In the genomic region with DNA sequence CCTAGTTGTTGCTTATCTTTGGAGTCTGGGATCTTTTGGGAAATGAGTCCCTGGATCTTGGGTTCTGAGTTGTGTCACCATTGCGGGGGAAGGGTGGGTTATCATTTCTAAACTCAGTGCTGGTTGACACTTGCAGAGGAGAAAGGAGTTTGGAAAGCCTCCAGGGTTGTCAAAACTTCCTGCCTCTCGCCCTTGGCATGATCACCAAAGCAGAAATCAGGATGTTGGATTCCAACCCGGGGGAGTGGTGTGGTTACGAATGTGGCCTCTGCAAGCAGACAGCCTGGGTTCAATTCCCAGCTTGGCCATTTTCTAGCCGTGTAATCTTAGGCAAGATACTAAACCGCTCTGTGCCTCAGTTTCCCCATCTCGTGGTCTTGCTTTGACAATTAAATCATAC, we compare ENCODE assay signal across 19 cellular contexts. TPM values are rescaled to one million over a fixed set of nuclear protein-coding genes. Genes with fewer than 3 reads are reported as not detected.
DNase-seq lines count a peak whose midpoint lies in the region; ATAC-seq and TF ChIP-seq lines count a peak whose summit lies in the region.
"Had no signal": no experiment of that assay in that cellular context is flagged by ENCODE, and none has a peak within 500 bp of the region (broad histone marks: within the 10 kb centered on the region; RNA-seq: fewer than 3 reads in every experiment).

No MANE protein-coding gene starts in this region.

- no peak for TF ChIP-seq CTCF in CD4-positive, alpha-beta T cell (IDR thresholded peaks at IDR 0.05)

- H3K9me3 Mint-ChIP-seq in activated T-cell treated with anti-CD3 and anti-CD28 coated beads, Interleukin-2, amount 50 U/mL, for 72 hours = no peaks in the 10 kb centered on the region
- H3K9me3 Mint-ChIP-seq in CD4-positive, alpha-beta T cell = no peaks in the 10 kb centered on the region
- no peaks in the 10 kb centered on the region for H3K9me3 Mint-ChIP-seq in activated T-helper 17 cell treated with anti-CD3 and anti-CD28 coated beads, Interleukin-2, amount 50 U/mL, for 72 hours
- no peaks in the 10 kb centered on the region for H3K9me3 Mint-ChIP-seq in naive thymus-derived CD8-positive, alpha-beta T cell

- H3K27me3 Mint-ChIP-seq in activated T-cell treated with anti-CD3 and anti-CD28 coated beads, Interleukin-2, amount 50 U/mL, for 72 hours (ENCODE audit: low read depth) = no peaks in the 10 kb centered on the region
- no peaks in the 10 kb centered on the region for H3K27me3 Mint-ChIP-seq in CD4-positive, alpha-beta T cell
- H3K27me3 Mint-ChIP-seq in activated T-helper 17 cell treated with anti-CD3 and anti-CD28 coated beads, Interleukin-2, amount 50 U/mL, for 72 hours = no peaks in the 10 kb centered on the region
- H3K27me3 Mint-ChIP-seq in naive thymus-derived CD8-positive, alpha-beta T cell = no peaks in the 10 kb centered on the region

- no peak for ATAC-seq in activated T-cell treated with anti-CD3 and anti-CD28 coated beads, Interleukin-2, amount 50 U/mL, for 72 hours (replicated peaks in 1 of 2)
- ATAC-seq in CD4-positive, alpha-beta T cell (ENCODE audit: poor library complexity) = no peak
- ATAC-seq in activated T-helper 17 cell treated with anti-CD3 and anti-CD28 coated beads, Interleukin-2, amount 50 U/mL, for 72 hours (replicated peaks) = no peak
- ATAC-seq in naive thymus-derived CD8-positive, alpha-beta T cell = no peak
- no peak for ATAC-seq in HG03520 (IDR thresholded peaks at IDR 0.05; ENCODE audit: unreplicated experiment)

- H3K36me3 Mint-ChIP-seq in activated T-cell treated with anti-CD3 and anti-CD28 coated beads, Interleukin-2, amount 50 U/mL, for 72 hours (ENCODE audit: insufficient read depth in 2 of 2) = peaks cover 12 to 41% of the 10 kb centered on the region in 2 donors
- H3K36me3 Mint-ChIP-seq in CD4-positive, alpha-beta T cell (ENCODE audit: low read depth) = peaks cover 85% of the 10 kb centered on the region
- peaks cover 100% of the 10 kb centered on the region for H3K36me3 Mint-ChIP-seq in activated T-helper 17 cell treated with anti-CD3 and anti-CD28 coated beads, Interleukin-2, amount 50 U/mL, for 72 hours (ENCODE audit: low read depth)
- peaks cover 12 to 76% (median 21%) of the 10 kb centered on the region in 3 donors for H3K36me3 Mint-ChIP-seq in naive thymus-derived CD8-positive, alpha-beta T cell

- CTCF ChIA-PET in CD4-positive, alpha-beta T cell (lab: Charles Lee) = interaction anchor here (1.8 kb wide), 1 partner anchor 11 kb away, joined by 4 read pairs; no protein-coding TSS in a partner anchor

- H3K27me3 ChIP-seq in CD4-positive, alpha-beta T cell (ENCODE audit: control insufficient read depth, insufficient read depth, low read length) = no peaks in the 10 kb centered on the region
- H3K27me3 ChIP-seq: upper lobe of left lung had no signal

- no peaks in the 10 kb centered on the region for H3K9me3 ChIP-seq in CD4-positive, alpha-beta T cell (ENCODE audit: control insufficient read depth, low read length)
- H3K9me3 ChIP-seq: left lung, neutrophil, upper lobe of left lung had no signal

- intact Hi-C loops in CD4-positive, alpha-beta T cell (cut with DNase I, micrococcal nuclease) = no loop called here

- no peak for DNase-seq in activated T-cell treated with anti-CD3 and anti-CD28 coated beads, Interleukin-2, amount 50 U/mL, for 72 hours
- DNase-seq in activated T-cell treated with anti-CD3 and anti-CD28 coated beads, Interleukin-2, amount 50 U/mL, for 1 hour = no peak
- DNase-seq in CD4-positive, alpha-beta T cell = no peak
- no peak for DNase-seq in naive thymus-derived CD8-positive, alpha-beta T cell
- DNase-seq in putamen (ENCODE audit: low spot score) (no peak), dermis blood vessel endothelial cell (no peak)
- DNase-seq: activated CD4-positive, CD25-positive, alpha-beta regulatory T cell; caudate nucleus; erythroblast; HCEC 1CT; left lung; NCI-H187 treated with DMSO at 0.1 percent for 48 hours; NCI-H510A treated with DMSO at 0.1 percent for 48 hours; retina; stimulated activated naive CD4-positive, alpha-beta T cell treated with Interleukin-2 at 50 U/mL for 16 hours had no signal

- H3K4me1 Mint-ChIP-seq in activated T-cell treated with anti-CD3 and anti-CD28 coated beads, Interleukin-2, amount 50 U/mL, for 72 hours (ENCODE audit: low read depth) = peaks cover 90% of the 10 kb centered on the region
- H3K4me1 Mint-ChIP-seq in CD4-positive, alpha-beta T cell (ENCODE audit: low read depth) = peaks cover 82% of the 10 kb centered on the region
- peaks cover 55% of the 10 kb centered on the region for H3K4me1 Mint-ChIP-seq in activated T-helper 17 cell treated with anti-CD3 and anti-CD28 coated beads, Interleukin-2, amount 50 U/mL, for 72 hours
- H3K4me1 Mint-ChIP-seq in naive thymus-derived CD8-positive, alpha-beta T cell = peaks cover 38 to 78% (median 63%) of the 10 kb centered on the region in 4 donors

- H3K4me3 Mint-ChIP-seq in activated T-cell treated with anti-CD3 and anti-CD28 coated beads, Interleukin-2, amount 50 U/mL, for 72 hours = peak overlapping the region; percentile 76 to 94
- H3K4me3 Mint-ChIP-seq in CD4-positive, alpha-beta T cell = peak overlapping the region; percentile 62
- peak overlapping the region; percentile 93 for H3K4me3 Mint-ChIP-seq in activated T-helper 17 cell treated with anti-CD3 and anti-CD28 coated beads, Interleukin-2, amount 50 U/mL, for 72 hours
- H3K4me3 Mint-ChIP-seq in naive thymus-derived CD8-positive, alpha-beta T cell = peak overlapping the region in 4 of 10 donors; percentile 12 to 38 (median 30)

- H3K27ac ChIP-seq in CD4-positive, alpha-beta T cell (ENCODE audit: low read depth, low read length) = no peak overlapping the region
- H3K27ac ChIP-seq: left lung, neutrophil, upper lobe of left lung had no signal

- peak overlapping the region; percentile 59 for H3K27ac Mint-ChIP-seq in activated T-cell treated with anti-CD3 and anti-CD28 coated beads, Interleukin-2, amount 50 U/mL, for 72 hours
- H3K27ac Mint-ChIP-seq in CD4-positive, alpha-beta T cell = peak overlapping the region; percentile 87
- peak overlapping the region; percentile 89 for H3K27ac Mint-ChIP-seq in activated T-helper 17 cell treated with anti-CD3 and anti-CD28 coated beads, Interleukin-2, amount 50 U/mL, for 72 hours
- H3K27ac Mint-ChIP-seq in naive thymus-derived CD8-positive, alpha-beta T cell = peak overlapping the region in 9 of 10 donors; percentile 51 to 88 (median 71)

- POLR2A ChIA-PET in CD4-positive, alpha-beta T cell (lab: Charles Lee) = interaction anchor here (0.6 to 4.3 kb wide), 3 partner anchors 10 to 47 kb away, joined by 3 to 29 read pairs (median 5); no protein-coding TSS in a partner anchor
- POLR2A ChIA-PET in naive thymus-derived CD8-positive, alpha-beta T cell (lab: Charles Lee) = interaction anchor here (0.8 to 2.8 kb wide), 3 partner anchors 9 to 135 kb away, joined by 3 to 15 read pairs (median 3); no protein-coding TSS in a partner anchor

RNA-seq across cellular contexts. Expression of gene CD6, which starts 24.3 kb away (rescaled TPM):
- total RNA-seq in activated T-cell treated with anti-CD3 and anti-CD28 coated beads, Interleukin-2, amount 50 U/mL, for 72 hours = 100 to 1,000 TPM; 298 to 313 TPM
- total RNA-seq in CD4-positive, alpha-beta T cell = 100 to 1,000 TPM; 814 to 827 TPM
- 100 to 1,000 TPM; 254 to 438 TPM for total RNA-seq in activated T-helper 17 cell treated with anti-CD3 and anti-CD28 coated beads, Interleukin-2, amount 50 U/mL, for 72 hours
- 100 to 1,000 TPM; 384 to 405 TPM for total RNA-seq in naive thymus-derived CD8-positive, alpha-beta T cell
- 100 to 1,000 TPM; 150 to 199 (median 153) TPM for polyA plus RNA-seq in naive thymus-derived CD8-positive, alpha-beta T cell
- total RNA-seq in dermis blood vessel endothelial cell = not detected in 2 replicates

RNA-seq across cellular contexts. Expression of gene SLC15A3, which starts 43.8 kb away (rescaled TPM):
- total RNA-seq in activated T-cell treated with anti-CD3 and anti-CD28 coated beads, Interleukin-2, amount 50 U/mL, for 72 hours = 1 to 10 TPM; 3.5 to 4.1 TPM
- 10 to 100 TPM; 10.5 to 11.9 TPM for total RNA-seq in CD4-positive, alpha-beta T cell
- total RNA-seq in activated T-helper 17 cell treated with anti-CD3 and anti-CD28 coated beads, Interleukin-2, amount 50 U/mL, for 72 hours = 1 to 10 TPM; 1.0 to 1.3 TPM
- 10 to 100 TPM; 13.6 to 14.9 TPM for total RNA-seq in naive thymus-derived CD8-positive, alpha-beta T cell
- 1 to 10 TPM in 2 of 3 donors, under 1 TPM in 1; 0.90 to 3.4 (median 1.0) TPM for polyA plus RNA-seq in naive thymus-derived CD8-positive, alpha-beta T cell
- 8.7 and 9.0 TPM in 2 replicates for total RNA-seq in dermis blood vessel endothelial cell

Comparison
In these comparisons a context has a peak if more than half of its experiments do, and no peak if none do; other contexts are left out.
1. RNA of gene CD6, which starts 24.3 kb away (total RNA-seq): 814 to 827 TPM in CD4-positive, alpha-beta T cell, 254 to 438 TPM in activated T-helper 17 cell treated with anti-CD3 and anti-CD28 coated beads, Interleukin-2, amount 50 U/mL, for 72 hours, 384 to 405 TPM in naive thymus-derived CD8-positive, alpha-beta T cell and 298 to 313 TPM in activated T-cell treated with anti-CD3 and anti-CD28 coated beads, Interleukin-2, amount 50 U/mL, for 72 hours; not detected in dermis blood vessel endothelial cell; every median in the first group is over 100 times any median in the second.
2. Peak in every context shown above with its lines, with median percentiles within 50 percentile points of each other: H3K27ac Mint-ChIP-seq.